Comparison of ENCODE assay signal across 22 cellular contexts in genomic region chr3:160437083-160437455, GRCh38. TPM values are rescaled to one million over a fixed set of nuclear protein-coding genes. Genes with fewer than 3 reads are reported as not detected.
DNase-seq lines count a peak whose midpoint lies in the region; ATAC-seq and TF ChIP-seq lines count a peak whose summit lies in the region.
"Had no signal": no experiment of that assay in that cellular context is flagged by ENCODE, and none has a peak within 500 bp of the region (broad histone marks: within the 10 kb centered on the region; RNA-seq: fewer than 3 reads in every experiment).

No MANE protein-coding gene starts in this region.

- no peak for DNase-seq in activated naive CD4-positive, alpha-beta T cell treated with anti-CD3 and anti-CD28 coated beads, Interleukin-2, amount 50 U/mL, for 72 hours (ENCODE audit: low spot score in 2 of 2)
- no peak for DNase-seq in activated naive CD4-positive, alpha-beta T cell (lab: John Stamatoyannopoulos, UW)
- DNase-seq in H9 (no peak), left kidney (ENCODE audit: low read depth, low spot score) (peak; percentile 43), adrenal gland (no peak), OCI-M1 (lab: John Stamatoyannopoulos, UW) (no peak), AG08396 (ENCODE audit: low spot score) (no peak)
- no peak for DNase-seq in activated CD8-positive, alpha-beta T cell treated with anti-CD3 and anti-CD28 coated beads for 36 hours
- DNase-seq: activated CD4-positive, CD25-positive, alpha-beta regulatory T cell treated with anti-CD3 and anti-CD28 coated beads, Interleukin-2, amount 50 U/mL, for 72 hours; amniotic stem cell; COR-L47; EL; foreskin melanocyte; hippocampal formation; NCI-H1436; NCI-H69; pancreas; stimulated activated naive CD4-positive, alpha-beta T cell treated with Interleukin-2 at 50 U/mL for 16 hours; T1000 had no signal

- H3K23me2 ChIP-seq in H9 (ENCODE audit: insufficient read length, low read depth, low read length, poor library complexity, severe bottlenecking) = no peaks in the 10 kb centered on the region

- no peak overlapping the region for H4K91ac ChIP-seq in H9 (ENCODE audit: insufficient read length, low read depth, low read length)

- H2BK12ac ChIP-seq in H9 (ENCODE audit: insufficient read length, low read depth, low read length) = no peak overlapping the region

- H3K9me3 ChIP-seq in H9 (ENCODE audit: control insufficient read depth, low read depth, low read length) = no peaks in the 10 kb centered on the region
- no peaks in the 10 kb centered on the region for H3K9me3 ChIP-seq in adrenal gland (replicated peaks in 1 of 3)
- H3K9me3 ChIP-seq: pancreas, tibial nerve had no signal

- WGBS in H9 (ENCODE audit: extremely low coverage, insufficient read length, low lambda C conversion rate) = no CpG with 5 or more reads among the region's 5 CpGs
- 83 to 93% (median 86%) methylated on average over 5 of the region's 5 CpGs for WGBS in adrenal gland, 4 donors

- no peak overlapping the region for H3K4me3 ChIP-seq in adrenal gland
- H3K4me3 ChIP-seq: cardiac muscle cell, lung, pancreas, tibial nerve had no signal

- no peak overlapping the region for H3K18ac ChIP-seq in H9 (ENCODE audit: insufficient read length, low read depth, low read length)

- H2BK20ac ChIP-seq in H9 (ENCODE audit: low read depth, low read length, poor library complexity, severe bottlenecking) = no peak overlapping the region

- no peak overlapping the region for H3K56ac ChIP-seq in H9 (ENCODE audit: insufficient read length, low read depth, low read length)

- no peaks in the 10 kb centered on the region for H4K20me1 ChIP-seq in H9 (ENCODE audit: control insufficient read depth, insufficient read depth, insufficient read length)

- no peak overlapping the region for H3K14ac ChIP-seq in H9 (ENCODE audit: insufficient read depth, low read length)

- no peak overlapping the region for H3K4me2 ChIP-seq in H9 (ENCODE audit: insufficient read depth, insufficient read length, low read length)

- no peak overlapping the region for H2BK120ac ChIP-seq in H9 (ENCODE audit: low read depth, low read length, poor library complexity, severe bottlenecking)

- POLR2A ChIA-PET in activated CD8-positive, alpha-beta T cell treated with anti-CD3 and anti-CD28 coated beads for 36 hours (lab: Charles Lee) = interaction anchor here (0.9 to 1.8 kb wide), 4 partner anchors 10 to 24 kb away, joined by 3 to 10 read pairs (median 6); partner anchors contain the start of gene TRIM59

- peak; percentile 37 to 45 for ATAC-seq in activated naive CD4-positive, alpha-beta T cell treated with anti-CD3 and anti-CD28 coated beads, Interleukin-2, amount 50 U/mL, for 72 hours
- peak; percentile 58 for ATAC-seq in activated CD8-positive, alpha-beta T cell treated with anti-CD3 and anti-CD28 coated beads for 36 hours
- ATAC-seq: pancreas had no signal

- no peak overlapping the region for H3K27ac ChIP-seq in H9 (ENCODE audit: insufficient read length, low read depth, low read length)
- no peak overlapping the region for H3K27ac ChIP-seq in adrenal gland
- H3K27ac ChIP-seq: cardiac muscle cell, pancreas, tibial nerve had no signal

- H3K79me1 ChIP-seq in H9 (ENCODE audit: insufficient read depth, low read depth, low read length, poor library complexity, severe bottlenecking) = peaks cover 6% of the 10 kb centered on the region

- H3K4me1 Mint-ChIP-seq in H9 = peaks cover 18 to 23% of the 10 kb centered on the region in 2 experiments
- peaks cover 36% of the 10 kb centered on the region for H3K4me1 Mint-ChIP-seq in activated CD8-positive, alpha-beta T cell treated with anti-CD3 and anti-CD28 coated beads for 36 hours (ENCODE audit: low read depth)

- CTCF ChIA-PET in activated CD8-positive, alpha-beta T cell treated with anti-CD3 and anti-CD28 coated beads for 36 hours (lab: Charles Lee) = no interaction called here

- no peak overlapping the region for H3K4ac ChIP-seq in H9 (ENCODE audit: low read depth, low read length)

- H3K4me1 ChIP-seq in H9 (ENCODE audit: insufficient read depth, low read length) (no peaks in the 10 kb centered on the region), adrenal gland (replicated peaks in 1 of 2) (no peaks in the 10 kb centered on the region)
- H3K4me1 ChIP-seq: pancreas, tibial nerve had no signal

- H2AFZ ChIP-seq in H9 (ENCODE audit: low read length) = no peak overlapping the region

- peaks cover 17 to 57% of the 10 kb centered on the region in 2 donors for H3K36me3 Mint-ChIP-seq in activated naive CD4-positive, alpha-beta T cell treated with anti-CD3 and anti-CD28 coated beads, Interleukin-2, amount 50 U/mL, for 72 hours
- peaks cover 41 to 72% (median 66%) of the 10 kb centered on the region in 3 experiments for H3K36me3 Mint-ChIP-seq in H9 (ENCODE audit: insufficient read depth in 1 of 3, low read depth in 3 of 3)
- peaks cover 69% of the 10 kb centered on the region for H3K36me3 Mint-ChIP-seq in activated CD8-positive, alpha-beta T cell treated with anti-CD3 and anti-CD28 coated beads for 36 hours (ENCODE audit: low read depth)

- H2BK15ac ChIP-seq in H9 (ENCODE audit: low read depth, low read length) = no peak overlapping the region

- H2BK5ac ChIP-seq in H9 (ENCODE audit: insufficient read length, low read length) = no peak overlapping the region

- H3K9ac ChIP-seq in H9 (ENCODE audit: extremely low read depth, insufficient read length, low read length) = no peak overlapping the region

- H3K27me3 ChIP-seq in H9 (ENCODE audit: insufficient read depth, low read length) (no peaks in the 10 kb centered on the region), adrenal gland (no peaks in the 10 kb centered on the region)
- H3K27me3 ChIP-seq: cardiac muscle cell, pancreas, tibial nerve had no signal

- H4K8ac ChIP-seq in H9 (replicated peaks; ENCODE audit: insufficient read length, low read depth, low read length) = no peak overlapping the region

- no peaks in the 10 kb centered on the region; the same call in 1 of the 2 replicates for H3K27me3 Mint-ChIP-seq in H9 (ENCODE audit: low read depth)
- H3K27me3 Mint-ChIP-seq in activated CD8-positive, alpha-beta T cell treated with anti-CD3 and anti-CD28 coated beads for 36 hours = no peaks in the 10 kb centered on the region

- H3K23ac ChIP-seq in H9 (ENCODE audit: insufficient read length, low read depth, low read length) = no peak overlapping the region

- H3K9me3 Mint-ChIP-seq in activated naive CD4-positive, alpha-beta T cell treated with anti-CD3 and anti-CD28 coated beads, Interleukin-2, amount 50 U/mL, for 72 hours = no peaks in the 10 kb centered on the region
- H3K9me3 Mint-ChIP-seq in H9 = no peaks in the 10 kb centered on the region
- H3K9me3 Mint-ChIP-seq in activated CD8-positive, alpha-beta T cell treated with anti-CD3 and anti-CD28 coated beads for 36 hours = peaks cover 4% of the 10 kb centered on the region

- H3K36me3 ChIP-seq in adrenal gland (replicated peaks in 1 of 2) = peaks cover 0 to 13% of the 10 kb centered on the region in 2 donors

- H3K27ac Mint-ChIP-seq in activated naive CD4-positive, alpha-beta T cell treated with anti-CD3 and anti-CD28 coated beads, Interleukin-2, amount 50 U/mL, for 72 hours = no peak overlapping the region
- peak overlapping the region; percentile 31 to 81 (median 44); a peak in 2 of 7 replicates for H3K27ac Mint-ChIP-seq in H9
- no peak overlapping the region for H3K27ac Mint-ChIP-seq in activated CD8-positive, alpha-beta T cell treated with anti-CD3 and anti-CD28 coated beads for 36 hours

- peaks cover 7% of the 10 kb centered on the region; the same call in 1 of the 2 replicates for H3K79me2 ChIP-seq in H9 (ENCODE audit: insufficient read depth, low read length)

- TF ChIP-seq POLR2A in adrenal gland (IDR thresholded peaks at IDR 0.05) = no peak

- no peak overlapping the region for H2AK5ac ChIP-seq in H9 (ENCODE audit: insufficient read length, low read length)

- H3T11ph ChIP-seq in H9 (ENCODE audit: low read length) = no peak overlapping the region

- no peak overlapping the region for H4K5ac ChIP-seq in H9 (ENCODE audit: insufficient read length, low read depth, low read length)

- no peak for TF ChIP-seq CTCF in H9 (conservative IDR thresholded peaks at IDR 0.05)
- TF ChIP-seq CTCF in activated CD8-positive, alpha-beta T cell treated with anti-CD3 and anti-CD28 coated beads for 36 hours (IDR thresholded peaks at IDR 0.05) = no peak
- TF ChIP-seq CTCF in adrenal gland (IDR thresholded peaks at IDR 0.05) = no peak

- intact Hi-C loops in activated CD8-positive, alpha-beta T cell treated with anti-CD3 and anti-CD28 coated beads for 36 hours (cut with micrococcal nuclease) = no loop called here
- intact Hi-C loops in adrenal gland (cut with DNase I) = no loop called here

- no peak overlapping the region for H3K4me3 Mint-ChIP-seq in H9
- no peak overlapping the region for H3K4me3 Mint-ChIP-seq in activated CD8-positive, alpha-beta T cell treated with anti-CD3 and anti-CD28 coated beads for 36 hours

RNA-seq across cellular contexts. Expression of gene TRIM59, which starts 12.5 kb away (rescaled TPM):
- 10 to 100 TPM; 28.7 to 31.1 TPM for total RNA-seq in activated naive CD4-positive, alpha-beta T cell treated with anti-CD3 and anti-CD28 coated beads, Interleukin-2, amount 50 U/mL, for 72 hours
- total RNA-seq in H9 (2021) = 44.9 and 47.6 TPM in 2 replicates
- total RNA-seq in activated CD8-positive, alpha-beta T cell treated with anti-CD3 and anti-CD28 coated beads for 36 hours = 10 to 100 TPM; 27.0 to 27.8 TPM
- 1 to 10 TPM in 5 of 8 donors, under 1 TPM in 3; 0.35 to 2.7 (median 1.2) TPM for total RNA-seq in adrenal gland
- under 1 TPM; 0.32 to 0.93 (median 0.61) TPM for polyA plus RNA-seq in adrenal gland

RNA-seq across cellular contexts. Expression of gene SMC4, which starts 37.6 kb away (rescaled TPM):
- 100 to 1,000 TPM; 159 to 287 TPM for total RNA-seq in activated naive CD4-positive, alpha-beta T cell treated with anti-CD3 and anti-CD28 coated beads, Interleukin-2, amount 50 U/mL, for 72 hours
- 120 and 130 TPM in 2 replicates for total RNA-seq in H9 (2021)
- 100 to 1,000 TPM; 149 to 154 TPM for total RNA-seq in activated CD8-positive, alpha-beta T cell treated with anti-CD3 and anti-CD28 coated beads for 36 hours
- total RNA-seq in adrenal gland = 10 to 100 TPM; 10.5 to 32.8 (median 19.7) TPM
- polyA plus RNA-seq in adrenal gland = 10 to 100 TPM; 29.0 to 48.5 (median 44.5) TPM

RNA-seq across cellular contexts. Expression of gene IFT80, which starts 38.0 kb away (rescaled TPM):
- total RNA-seq in activated naive CD4-positive, alpha-beta T cell treated with anti-CD3 and anti-CD28 coated beads, Interleukin-2, amount 50 U/mL, for 72 hours = 10 to 100 TPM; 13.3 to 21.8 TPM
- total RNA-seq in H9 (2021) (22.6 and 29.0 TPM in 2 replicates), adrenal gland (10 to 100 TPM; 11.0 to 28.9 (median 17.7) TPM)
- 10 to 100 TPM in 1 of 2 experiments, 1 to 10 TPM in 1; 9.2 to 10.4 TPM for total RNA-seq in activated CD8-positive, alpha-beta T cell treated with anti-CD3 and anti-CD28 coated beads for 36 hours
- polyA plus RNA-seq in adrenal gland = 10 to 100 TPM; 16.7 to 37.3 (median 27.4) TPM

Comparison
In these comparisons a context has a peak if more than half of its experiments do, and no peak if none do; other contexts are left out.
1. H3K27ac Mint-ChIP-seq: peak in H9 (3 of 3); none in activated naive CD4-positive, alpha-beta T cell treated with anti-CD3 and anti-CD28 coated beads, Interleukin-2, amount 50 U/mL, for 72 hours (0 of 2) and activated CD8-positive, alpha-beta T cell treated with anti-CD3 and anti-CD28 coated beads for 36 hours (single experiment).
2. RNA of gene TRIM59, which starts 12.5 kb away (total RNA-seq): 44.9 to 47.6 TPM in H9, 28.7 to 31.1 TPM in activated naive CD4-positive, alpha-beta T cell treated with anti-CD3 and anti-CD28 coated beads, Interleukin-2, amount 50 U/mL, for 72 hours and 27.0 to 27.8 TPM in activated CD8-positive, alpha-beta T cell treated with anti-CD3 and anti-CD28 coated beads for 36 hours; 0.35 to 2.7 TPM in adrenal gland; every median in the first group is over 4 times any median in the second.